10 cellular contexts compared by ENCODE assay signal in the genomic region with DNA sequence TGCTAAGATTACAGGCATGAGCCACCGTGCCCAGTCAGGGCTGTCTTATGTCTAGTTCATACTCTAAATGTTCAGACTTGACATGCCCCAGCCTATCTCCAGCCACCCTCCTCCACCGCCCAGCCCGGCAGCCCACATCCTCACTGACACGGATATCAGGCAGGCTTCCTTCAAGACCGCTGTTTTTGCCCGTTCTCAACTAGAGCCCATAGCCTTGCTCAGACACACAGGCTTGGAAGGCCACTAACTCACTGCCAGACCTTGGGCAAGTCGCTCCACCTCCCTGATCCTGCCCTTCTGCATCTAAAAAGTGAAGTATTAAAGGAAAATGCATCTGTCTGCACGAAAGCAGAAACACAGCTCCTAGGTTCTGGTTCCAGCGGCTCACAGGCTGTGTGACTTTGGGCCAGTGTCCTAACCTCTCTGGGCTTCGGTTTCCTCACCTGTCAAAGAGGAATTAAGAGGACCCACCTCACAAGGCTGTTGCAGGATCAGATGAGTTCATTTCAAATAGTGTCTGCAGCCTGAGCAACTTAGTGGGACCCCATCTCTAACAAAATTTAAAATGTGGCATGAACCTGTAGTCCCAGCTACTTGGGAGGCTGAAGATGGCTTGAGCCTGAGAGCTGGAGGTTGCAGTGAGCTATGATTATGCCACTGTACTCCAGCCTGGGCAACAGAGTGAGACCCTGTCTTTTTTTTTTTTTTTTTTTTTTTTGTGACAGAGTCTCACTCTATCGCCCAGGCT. TPM values are rescaled to one million over a fixed set of nuclear protein-coding genes. Genes with fewer than 3 reads are reported as not detected.
A peak's percentile ranks its signal among the peaks of the same experiment; 100 is the strongest.
DNase-seq lines count a peak whose midpoint lies in the region; ATAC-seq, FAIRE-seq and TF ChIP-seq lines count a peak whose summit lies in the region.
"Had no signal": no experiment of that assay in that cellular context is flagged by ENCODE, and none has a peak within 500 bp of the region (broad histone marks: within the 10 kb centered on the region; RNA-seq: fewer than 3 reads in every experiment).

No MANE protein-coding gene starts in this region.

- ATAC-seq in HepG2 = no peak
- no peak for ATAC-seq in GM21619 (IDR thresholded peaks at IDR 0.05; ENCODE audit: unreplicated experiment)

- no peak for TF ChIP-seq POLR2A in HepG2 (IDR thresholded peaks at IDR 0.05; ENCODE audit: insufficient read depth in 1 of 2, low read depth in 2 of 2, low read length in 2 of 2)

- FAIRE-seq in HepG2 (lab: Jason Lieb, UNC) = no peak

- H3K36me3 ChIP-seq in HepG2 (replicated peaks in 1 of 2; ENCODE audit: control insufficient read depth in 1 of 2, insufficient read depth in 2 of 2, low read length in 2 of 2) = no peaks in the 10 kb centered on the region

- no peak overlapping the region for H3K27ac ChIP-seq in HepG2 (ENCODE audit: extremely low read length, insufficient read depth, low read length)
- H3K27ac ChIP-seq: epithelial cell of prostate, SK-N-MC had no signal

- intact Hi-C loops in HepG2 (cut with micrococcal nuclease; ENCODE audit: unreplicated experiment) = no loop called here

- CTCF ChIA-PET in HepG2 (lab: Yijun Ruan, JAX; ENCODE audit: low intra/inter-chr PET ratio, low total read pairs) = no interaction called here

- no peak overlapping the region for H3K4me2 ChIP-seq in HepG2 (ENCODE audit: low read depth, low read length)

- no peak for TF ChIP-seq CTCF in HepG2 (CRISPR knock-in tag; IDR thresholded peaks at IDR 0.05)

- no peak overlapping the region for H2AFZ ChIP-seq in HepG2 (ENCODE audit: low read length)

- no peaks in the 10 kb centered on the region for H3K9me3 ChIP-seq in HepG2 (ENCODE audit: low read length)

- H3K4me3 ChIP-seq in HepG2 (replicated peaks in 1 of 3; ENCODE audit: insufficient read depth in 1 of 3, low read depth in 2 of 3, low read length in 3 of 3) = no peak overlapping the region
- H3K4me3 ChIP-seq: SK-N-MC had no signal

- 56% methylated on average over 11 of the region's 11 CpGs for WGBS in HepG2 (ENCODE audit: low lambda C conversion rate)

- in situ Hi-C loops in HepG2 (cut with HindIII; ENCODE audit: extremely low pct_ligation_motif_present, low pct_unique_long_range_greater_than_20kb) = no loop called here

- no peak overlapping the region for H3K9ac ChIP-seq in HepG2 (ENCODE audit: insufficient read depth, low read depth, low read length)

- no peak for TF ChIP-seq EP300 in HepG2 (IDR thresholded peaks at IDR 0.05; ENCODE audit: low read depth in 2 of 2, low read length in 2 of 2)
- TF ChIP-seq EP300 in HepG2 (CRISPR knock-in tag; IDR thresholded peaks at IDR 0.05; ENCODE audit: borderline replicate concordance) = no peak

- H3K4me1 ChIP-seq in HepG2 (ENCODE audit: insufficient read depth, low read length) = peaks cover 32% of the 10 kb centered on the region

- no TSS peak for BruUV-seq in HepG2 (replicated peaks; lab: Mats Ljungman, UMichigan)

- H3K27me3 ChIP-seq in HepG2 (ENCODE audit: control insufficient read depth in 1 of 2, insufficient read depth in 2 of 2, low read length in 2 of 2) = no peaks in the 10 kb centered on the region

- no peaks in the 10 kb centered on the region for H3K79me2 ChIP-seq in HepG2 (ENCODE audit: insufficient read depth, low read length)

- no peaks in the 10 kb centered on the region for H4K20me1 ChIP-seq in HepG2 (ENCODE audit: insufficient read depth, low read length)

- POLR2A ChIA-PET in HepG2 (lab: Yijun Ruan, JAX) = interaction anchor here (0.9 kb wide), 1 partner anchor 13 kb away, joined by 3 read pairs; no protein-coding TSS in a partner anchor

- TF ChIP-seq RAD21 in HepG2 (CRISPR knock-in tag; IDR thresholded peaks at IDR 0.05) = no peak

- DNase-seq in Ammon's horn (ENCODE audit: low spot score) (peak; percentile 27), MV-4-11 (lab: John Stamatoyannopoulos, UW) (peak; percentile 53), HepG2 (ENCODE audit: low spot score) (no peak), NCI-H1092 (lab: John Stamatoyannopoulos, UW) (no peak), NCI-H82 (lab: John Stamatoyannopoulos, UW) (no peak), globus pallidus (ENCODE audit: low spot score) (no peak)
- peak; percentile 49 to 59 for DNase-seq in activated T-cell treated with anti-CD3 and anti-CD28 coated beads, Interleukin-2, amount 50 U/mL, for 48 hours

TF ChIP-seq in HepG2, 621 proteins besides CTCF, POLR2A, EP300 and RAD21 (continues in another document):
- TF ChIP-seq ZFP36 (IDR thresholded peaks at IDR 0.05; ENCODE audit: borderline replicate concordance, low read depth, low read length, partially characterized antibody) (peak; percentile 23), FOXJ3 (CRISPR knock-in tag; IDR thresholded peaks at IDR 0.05; ENCODE audit: borderline replicate concordance) (no peak), ZNF543 (CRISPR knock-in tag; IDR thresholded peaks at IDR 0.05) (no peak), ZMYM3 (CRISPR knock-in tag; IDR thresholded peaks at IDR 0.05) (peak; percentile 81), ZNF839 (CRISPR knock-in tag; IDR thresholded peaks at IDR 0.05; ENCODE audit: borderline replicate concordance) (no peak), ZNF180 (CRISPR knock-in tag; IDR thresholded peaks at IDR 0.05; ENCODE audit: borderline replicate concordance, low read depth) (no peak)

RNA-seq across cellular contexts. Expression of a gene that starts 14.5 kb away (rescaled TPM):
- 47.4 and 83.5 TPM in 2 replicates for total RNA-seq in HepG2 (2016; rRNA removed; fragmentation: Illumina TruSeq; extraction: Trizol)
- total RNA-seq in HepG2 (2016; cell fraction: cytosol; rRNA removed; fragmentation: Illumina TruSeq; extraction: Trizol; ENCODE audit: low read depth) = 54.7 and 67.0 TPM in 2 replicates
- 42.9 and 82.5 TPM in 2 replicates for total RNA-seq in HepG2 (2016; cell fraction: insoluble cytoplasmic fraction; rRNA removed; fragmentation: Illumina TruSeq; extraction: Trizol)
- total RNA-seq in HepG2 (2016; cell fraction: membrane; rRNA removed; fragmentation: Illumina TruSeq; extraction: Trizol) = 68.0 and 79.4 TPM in 2 replicates
- 76.2 and 78.4 TPM in 2 replicates for total RNA-seq in HepG2 (2016; cell fraction: nucleus; rRNA removed; fragmentation: Illumina TruSeq; extraction: Trizol)
- polyA plus RNA-seq in HepG2 (2011; rRNA removed) = 74.7 and 97.6 TPM in 2 replicates
- polyA plus RNA-seq in HepG2 (2011; cell fraction: cytosol; rRNA removed) = 78.3 and 82.4 TPM in 2 replicates
- polyA plus RNA-seq in HepG2 (2011; cell fraction: nucleus; rRNA removed) = 83.2 and 92.3 TPM in 2 replicates
- 34.1 and 40.8 TPM in 2 replicates for polyA plus RNA-seq in HepG2 (2012)
- 47.5 and 59.8 TPM in 2 replicates for polyA plus RNA-seq in HepG2 (2016; cell fraction: cytosol; fragmentation: Illumina TruSeq; extraction: Trizol; ENCODE audit: low read depth)
- 44.2 and 45.5 TPM in 2 replicates for polyA plus RNA-seq in HepG2 (2016; cell fraction: insoluble cytoplasmic fraction; fragmentation: Illumina TruSeq; extraction: Trizol; ENCODE audit: low read depth)
- 53.9 and 57.1 TPM in 2 replicates for polyA plus RNA-seq in HepG2 (2016; cell fraction: membrane; fragmentation: Illumina TruSeq; extraction: Trizol; ENCODE audit: low read depth)
- 122 and 128 TPM in 2 replicates for polyA plus RNA-seq in HepG2 (2016; cell fraction: nucleus; fragmentation: Illumina TruSeq; extraction: Trizol; ENCODE audit: insufficient read depth, low read depth)
- polyA minus RNA-seq in HepG2 (2011; rRNA and poly(A)+ RNA removed; ENCODE audit: low replicate concordance) = 0.19 and 131 TPM in 2 replicates
- polyA minus RNA-seq in HepG2 (2011; cell fraction: cytosol; rRNA and poly(A)+ RNA removed) = 24.3 and 31.5 TPM in 2 replicates
- 20.2 and 23.6 TPM in 2 replicates for polyA minus RNA-seq in HepG2 (2011; cell fraction: nucleus; rRNA and poly(A)+ RNA removed)

RNA-seq across cellular contexts. Expression of a gene that starts 45.3 kb away (rescaled TPM):
- total RNA-seq in HepG2 (2016; rRNA removed; fragmentation: Illumina TruSeq; extraction: Trizol) = 0.20 TPM in 1 of 2 replicates, not detected in the other
- not detected in 2 replicates for total RNA-seq in HepG2 (2016; cell fraction: cytosol; rRNA removed; fragmentation: Illumina TruSeq; extraction: Trizol; ENCODE audit: low read depth)
- 0.22 TPM in 1 of 2 replicates, not detected in the other for total RNA-seq in HepG2 (2016; cell fraction: insoluble cytoplasmic fraction; rRNA removed; fragmentation: Illumina TruSeq; extraction: Trizol)
- not detected in 2 replicates for total RNA-seq in HepG2 (2016; cell fraction: membrane; rRNA removed; fragmentation: Illumina TruSeq; extraction: Trizol)
- not detected in 2 replicates for total RNA-seq in HepG2 (2016; cell fraction: nucleus; rRNA removed; fragmentation: Illumina TruSeq; extraction: Trizol)
- 1.3 and 2.4 TPM in 2 replicates for polyA plus RNA-seq in HepG2 (2011; rRNA removed)
- 0.23 and 0.86 TPM in 2 replicates for polyA plus RNA-seq in HepG2 (2011; cell fraction: cytosol; rRNA removed)
- 9.1 and 12.7 TPM in 2 replicates for polyA plus RNA-seq in HepG2 (2011; cell fraction: nucleus; rRNA removed)
- polyA plus RNA-seq in HepG2 (2012) = 0.59 and 1.1 TPM in 2 replicates
- not detected in 2 replicates for polyA plus RNA-seq in HepG2 (2016; cell fraction: cytosol; fragmentation: Illumina TruSeq; extraction: Trizol; ENCODE audit: low read depth)
- not detected in 2 replicates for polyA plus RNA-seq in HepG2 (2016; cell fraction: insoluble cytoplasmic fraction; fragmentation: Illumina TruSeq; extraction: Trizol; ENCODE audit: low read depth)
- not detected in 2 replicates for polyA plus RNA-seq in HepG2 (2016; cell fraction: membrane; fragmentation: Illumina TruSeq; extraction: Trizol; ENCODE audit: low read depth)
- 0.04 TPM in 1 of 2 replicates, not detected in the other for polyA plus RNA-seq in HepG2 (2016; cell fraction: nucleus; fragmentation: Illumina TruSeq; extraction: Trizol; ENCODE audit: insufficient read depth, low read depth)
- polyA minus RNA-seq in HepG2 (2011; rRNA and poly(A)+ RNA removed; ENCODE audit: low replicate concordance) = 0.05 and 0.24 TPM in 2 replicates
- polyA minus RNA-seq in HepG2 (2011; cell fraction: cytosol; rRNA and poly(A)+ RNA removed) = 1.1 TPM in 1 of 2 replicates, not detected in the other
- polyA minus RNA-seq in HepG2 (2011; cell fraction: nucleus; rRNA and poly(A)+ RNA removed) = 0.64 and 2.5 TPM in 2 replicates

Comparison
In these comparisons a context has a peak if more than half of its experiments do, and no peak if none do; other contexts are left out.
1. DNase-seq: peak in Ammon's horn (single experiment), MV-4-11 (single experiment) and activated T-cell treated with anti-CD3 and anti-CD28 coated beads, Interleukin-2, amount 50 U/mL, for 48 hours (2 of 2); none in HepG2 (single experiment), NCI-H1092 (single experiment), NCI-H82 (single experiment) and globus pallidus (single experiment).